ENCODE assay signal across 21 cellular contexts in the genomic region with DNA sequence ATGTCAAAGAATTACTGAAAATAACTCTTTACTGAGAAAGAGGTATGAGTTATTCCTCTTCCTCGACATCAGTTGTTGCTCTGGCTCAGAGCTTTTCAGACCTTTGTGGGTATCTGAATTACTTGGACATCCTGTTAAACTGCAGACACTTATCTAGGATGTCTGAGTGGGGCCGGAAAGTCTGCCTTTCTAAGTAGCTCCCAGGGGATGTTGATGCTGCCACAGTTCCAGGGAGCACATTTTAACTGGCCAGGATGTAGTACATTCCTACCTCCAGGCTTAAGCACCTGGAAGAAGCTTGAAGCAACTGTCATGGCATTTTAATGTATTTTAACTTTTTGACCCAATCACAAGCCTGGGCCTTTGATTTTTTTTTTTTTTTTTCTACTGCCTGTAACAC.
DNase-seq lines count a peak whose midpoint lies in the region; ATAC-seq and TF ChIP-seq lines count a peak whose summit lies in the region.
"Had no signal": no experiment of that assay in that cellular context is flagged by ENCODE, and none has a peak within 500 bp of the region (broad histone marks: within the 10 kb centered on the region; RNA-seq: fewer than 3 reads in every experiment).

No MANE protein-coding gene starts in this region.

- peaks cover 1% of the 10 kb centered on the region for H3K4me1 Mint-ChIP-seq in mesothelial cell of epicardium

- no peaks in the 10 kb centered on the region for H3K9me3 ChIP-seq in SJCRH30 (replicated peaks)

- H3K27ac ChIP-seq in SJCRH30: no peak overlapping the region
- H3K27ac ChIP-seq: epithelial cell of prostate, GM23248, HL-60, RWPE1 had no signal

- H3K4me1 ChIP-seq in SJCRH30: peaks cover 10% of the 10 kb centered on the region; the same call in 1 of the 2 replicates

- H3K27me3 Mint-ChIP-seq in mesothelial cell of epicardium (ENCODE audit: low read depth): no peaks in the 10 kb centered on the region
- H3K27me3 Mint-ChIP-seq: activated CD4-positive, alpha-beta T cell treated with anti-CD3 and anti-CD28 coated beads, Interleukin-2, amount 10 ng/mL, durations not matched to agents 24 days and 14 days; activated T-cell treated with anti-CD3 and anti-CD28 coated beads, Interleukin-2, amount 50 U/mL, for 24 hours had no signal

- H3K36me3 Mint-ChIP-seq in mesothelial cell of epicardium: peaks cover 6% of the 10 kb centered on the region

- no peak for ATAC-seq in HG03095 (IDR thresholded peaks at IDR 0.05; ENCODE audit: unreplicated experiment)
- ATAC-seq: GM12878 had no signal

- H3K9me3 Mint-ChIP-seq in mesothelial cell of epicardium: no peaks in the 10 kb centered on the region
- H3K9me3 Mint-ChIP-seq: activated CD4-positive, alpha-beta T cell treated with anti-CD3 and anti-CD28 coated beads, Interleukin-2, amount 10 ng/mL, durations not matched to agents 24 days and 14 days; activated T-cell treated with anti-CD3 and anti-CD28 coated beads, Interleukin-2, amount 50 U/mL, for 24 hours had no signal

- H3K27ac Mint-ChIP-seq in mesothelial cell of epicardium: no peak overlapping the region
- H3K27ac Mint-ChIP-seq: activated CD4-positive, alpha-beta T cell treated with anti-CD3 and anti-CD28 coated beads, Interleukin-2, amount 10 ng/mL, durations not matched to agents 24 days and 14 days; activated T-cell treated with anti-CD3 and anti-CD28 coated beads, Interleukin-2, amount 50 U/mL, for 24 hours had no signal

- DNase-seq in A172 (ENCODE audit: low spot score): peak; percentile 5
- peak; percentile 22 for DNase-seq in DMS153 (lab: John Stamatoyannopoulos, UW)
- DNase-seq in SJCRH30: peak; percentile 11 to 39
- DNase-seq in fibroblast of the aortic adventitia (ENCODE audit: low read depth): peak; percentile 4
- no peak for DNase-seq in NCI-H1092 treated with DMSO at 0.1 percent for 48 hours (lab: John Stamatoyannopoulos, UW)
- no peak for DNase-seq in mesothelial cell of epicardium (ENCODE audit: low spot score in 2 of 2, unreplicated experiment in 2 of 2)
- DNase-seq: activated CD4-positive, alpha-beta T cell treated with anti-CD3 and anti-CD28 coated beads, Interleukin-2, amount 10 ng/mL, durations not matched to agents 24 days and 14 days; activated gamma-delta T cell treated with Interleukin-2 at 50 U/mL for 16 hours; activated T-cell treated with anti-CD3 and anti-CD28 coated beads, Interleukin-2, amount 50 U/mL, for 24 hours; Calu3; cerebellar nuclear complex; EL; GM23248; Karpas-422; stimulated activated CD4-positive, alpha-beta T cell treated with anti-CD3 and anti-CD28 coated beads, Interleukin-15, amount 100 ng/mL, for 24 hours; stimulated activated naive CD4-positive, alpha-beta T cell treated with Interleukin-2 at 50 U/mL for 16 hours had no signal

- H3K4me3 ChIP-seq in SJCRH30 (no peak overlapping the region), fibroblast of the aortic adventitia (ENCODE audit: low read depth, low read length) (no peak overlapping the region)
- H3K4me3 ChIP-seq: GM12878, GM23248 had no signal

- H3K36me3 ChIP-seq in SJCRH30: no peaks in the 10 kb centered on the region

- no peak overlapping the region for H3K4me3 Mint-ChIP-seq in mesothelial cell of epicardium
- H3K4me3 Mint-ChIP-seq: activated CD4-positive, alpha-beta T cell treated with anti-CD3 and anti-CD28 coated beads, Interleukin-2, amount 10 ng/mL, durations not matched to agents 24 days and 14 days; activated T-cell treated with anti-CD3 and anti-CD28 coated beads, Interleukin-2, amount 50 U/mL, for 24 hours had no signal

- H3K27me3 ChIP-seq in SJCRH30: no peaks in the 10 kb centered on the region

- TF ChIP-seq CTCF in fibroblast of the aortic adventitia (IDR thresholded peaks at IDR 0.05; ENCODE audit: insufficient read depth, low read length) (no peak), mesothelial cell of epicardium (IDR thresholded peaks at IDR 0.05; ENCODE audit: unreplicated experiment) (no peak)

Comparison
In these comparisons a context has a peak if more than half of its experiments do, and no peak if none do; other contexts are left out.
1. DNase-seq: peak in A172 (single experiment), DMS153 (single experiment), SJCRH30 (2 of 2) and fibroblast of the aortic adventitia (single experiment); none in NCI-H1092 treated with DMSO at 0.1 percent for 48 hours (single experiment) and mesothelial cell of epicardium (0 of 2).